24 cellular contexts compared by ENCODE assay signal in genomic region chr3:98626151-98626550, GRCh38.
"Had no signal": no experiment of that assay in that cellular context is flagged by ENCODE, and none has a peak within 500 bp of the region (broad histone marks: within the 10 kb centered on the region; RNA-seq: fewer than 3 reads in every experiment).

No MANE protein-coding gene starts in this region.

- H3K9me3 Mint-ChIP-seq: natural killer cell had no signal

- H3K36me3 Mint-ChIP-seq: memory B cell; naive thymus-derived CD4-positive, alpha-beta T cell; natural killer cell had no signal

- H3K9me3 ChIP-seq: esophagus muscularis mucosa, gastroesophageal sphincter, heart left ventricle, left lung had no signal

- DNase-seq: dermis blood vessel endothelial cell; dorsolateral prefrontal cortex; effector CD4-positive, alpha-beta T cell; effector memory CD4-positive, alpha-beta T cell; foreskin keratinocyte; heart left ventricle; hippocampal formation; left cardiac atrium; left lung; left ventricle myocardium superior; mammary epithelial cell; mesendoderm; midbrain; naive thymus-derived CD4-positive, alpha-beta T cell; natural killer cell had no signal

- H3K27ac Mint-ChIP-seq: memory B cell; naive thymus-derived CD4-positive, alpha-beta T cell; natural killer cell had no signal

- H3K27ac ChIP-seq: coronary artery, dorsolateral prefrontal cortex, esophagus muscularis mucosa, foreskin keratinocyte, gastroesophageal sphincter, heart left ventricle, left lung had no signal

- H3K4me1 Mint-ChIP-seq: memory B cell; naive thymus-derived CD4-positive, alpha-beta T cell; natural killer cell had no signal

- FAIRE-seq: endothelial cell of umbilical vein, frontal cortex, islet of Langerhans, keratinocyte had no signal

- H3K36me3 ChIP-seq: esophagus muscularis mucosa, gastroesophageal sphincter, heart left ventricle, left lung had no signal

- ATAC-seq: foreskin keratinocyte; gastroesophageal sphincter; heart left ventricle; left cardiac atrium; left lung; left ventricle myocardium superior; naive thymus-derived CD4-positive, alpha-beta T cell; natural killer cell had no signal

- H3K27me3 ChIP-seq: dorsolateral prefrontal cortex, esophagus muscularis mucosa, gastroesophageal sphincter, heart left ventricle, left lung had no signal

- H3K4me1 ChIP-seq: esophagus muscularis mucosa, foreskin keratinocyte, gastroesophageal sphincter, heart left ventricle, left lung had no signal

- H3K4me3 ChIP-seq: coronary artery, dorsolateral prefrontal cortex, esophagus muscularis mucosa, gastroesophageal sphincter, heart left ventricle, left lung, lung had no signal

- H3K4me3 Mint-ChIP-seq: memory B cell; naive thymus-derived CD4-positive, alpha-beta T cell; natural killer cell had no signal
